Comparison of ENCODE assay signal across 1 cellular context in genomic region chr2:102489646-102490045, GRCh38.
TF ChIP-seq lines count a peak whose summit lies in the region.

No MANE protein-coding gene starts in this region.

TF ChIP-seq in SK-N-SH, 30 proteins besides CTCF, POLR2A, EP300 and RAD21:
- TF ChIP-seq NRF1 (IDR thresholded peaks at IDR 0.05; ENCODE audit: low read depth, low read length) (no peak), CHD2 (IDR thresholded peaks at IDR 0.05; ENCODE audit: low read length, partially characterized antibody) (no peak), GATA2 (CRISPR knock-in tag; IDR thresholded peaks at IDR 0.05) (no peak), GABPA (IDR thresholded peaks at IDR 0.05; ENCODE audit: low read depth) (no peak), NFIC (IDR thresholded peaks at IDR 0.05; ENCODE audit: borderline replicate concordance) (no peak), SMC3 (IDR thresholded peaks at IDR 0.05; ENCODE audit: low read depth, low read length) (no peak), RCOR1 (IDR thresholded peaks at IDR 0.05; ENCODE audit: low read length) (no peak), JUND (IDR thresholded peaks at IDR 0.05) (no peak), MAX (IDR thresholded peaks at IDR 0.05; ENCODE audit: low read depth) (no peak), TEAD4 (IDR thresholded peaks at IDR 0.05; ENCODE audit: borderline replicate concordance, insufficient read depth) (no peak), REST (IDR thresholded peaks at IDR 0.05; ENCODE audit: low read depth, low read length) (no peak), RXRA (IDR thresholded peaks at IDR 0.05; ENCODE audit: borderline replicate concordance, low read depth) (no peak), USF1 (IDR thresholded peaks at IDR 0.05; ENCODE audit: borderline replicate concordance, low read depth) (no peak), FOSL2 (IDR thresholded peaks at IDR 0.05; ENCODE audit: borderline replicate concordance, low read depth) (no peak), TAF1 (IDR thresholded peaks at IDR 0.05; ENCODE audit: borderline replicate concordance, low read depth, low read length) (no peak), EZH2phosphoT487 (IDR thresholded peaks at IDR 0.05; ENCODE audit: borderline replicate concordance, low read depth) (no peak), SIN3A (IDR thresholded peaks at IDR 0.05; ENCODE audit: borderline replicate concordance, low read depth, low read length) (no peak), ELF1 (IDR thresholded peaks at IDR 0.05) (no peak), YY1 (IDR thresholded peaks at IDR 0.05; ENCODE audit: low read depth) (no peak)
